19 cellular contexts compared by ENCODE assay signal in the genomic region with DNA sequence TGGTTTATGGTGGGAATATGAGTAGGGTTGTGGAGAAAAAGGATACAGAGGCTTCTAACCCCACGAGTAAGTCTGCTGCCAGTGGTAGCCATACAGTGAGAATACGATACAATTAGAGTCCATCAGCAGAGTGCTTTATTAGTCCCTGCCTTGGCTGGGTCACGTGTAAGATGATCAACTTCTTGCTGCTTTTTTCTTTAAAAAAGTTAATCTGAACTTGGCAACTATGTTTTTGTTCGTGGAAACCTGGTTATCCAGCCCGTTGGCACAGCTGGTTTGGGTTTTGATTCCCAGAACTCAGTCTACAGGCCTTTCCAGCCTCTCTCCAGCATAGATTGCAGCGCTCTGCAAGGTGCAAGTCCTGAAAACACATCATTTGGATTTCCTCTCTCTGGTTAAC. TPM values are rescaled to one million over a fixed set of nuclear protein-coding genes. Genes with fewer than 3 reads are reported as not detected.
DNase-seq lines count a peak whose midpoint lies in the region; ATAC-seq, FAIRE-seq and TF ChIP-seq lines count a peak whose summit lies in the region.
"Had no signal": no experiment of that assay in that cellular context is flagged by ENCODE, and none has a peak within 500 bp of the region (broad histone marks: within the 10 kb centered on the region; RNA-seq: fewer than 3 reads in every experiment).

No MANE protein-coding gene starts in this region.

- CTCF ChIA-PET in H1 (lab: Charles Lee; ENCODE audit: partially characterized antibody): interaction anchor here (0.6 to 3.3 kb wide), 4 partner anchors 8 to 355 kb away, joined by 3 to 19 read pairs (median 4); no protein-coding TSS in a partner anchor

- peaks cover 5% of the 10 kb centered on the region; the same call in 2 of the 3 replicates for H3K9me3 Mint-ChIP-seq in GM23338
- H3K9me3 Mint-ChIP-seq: CD8-positive, alpha-beta memory T cell had no signal

- H3K79me1 ChIP-seq in H1 (ENCODE audit: low read depth, low read length): no peaks in the 10 kb centered on the region

- no peak overlapping the region for H2AK5ac ChIP-seq in H1 (ENCODE audit: low read depth, low read length)

- H3K27ac ChIP-seq in GM23338 (ENCODE audit: low read depth) (no peak overlapping the region), MM.1S (ENCODE audit: low read length) (no peak overlapping the region), H1 (ENCODE audit: low read depth, low read length) (no peak overlapping the region)

- no peak for FAIRE-seq in H1 (lab: Jason Lieb, UNC)
- FAIRE-seq: HepG2 had no signal

- H2BK120ac ChIP-seq in H1 (replicated peaks; ENCODE audit: low read depth, low read length): no peak overlapping the region

- ATAC-seq in GM23338 (no peak), GM19452 (IDR thresholded peaks at IDR 0.05; ENCODE audit: unreplicated experiment) (no peak), GM19397 (IDR thresholded peaks at IDR 0.05; ENCODE audit: unreplicated experiment) (no peak)
- ATAC-seq: HepG2 had no signal

- H3K23me2 ChIP-seq in H1 (ENCODE audit: low read depth, low read length): no peaks in the 10 kb centered on the region; the same call in 1 of the 2 replicates

- H3K27me3 ChIP-seq in GM23338 (ENCODE audit: insufficient read depth) (no peaks in the 10 kb centered on the region), MM.1S (replicated peaks; ENCODE audit: insufficient read depth, low read length) (no peaks in the 10 kb centered on the region), H1 (replicated peaks in 1 of 4; ENCODE audit: control insufficient read depth in 3 of 4, extremely low read depth in 1 of 4, insufficient read depth in 3 of 4, low read length in 3 of 4) (no peaks in the 10 kb centered on the region; a peak in 1 of 7 replicates)
- H3K27me3 ChIP-seq: BE2C had no signal

- H3K36me3 ChIP-seq in GM23338 (ENCODE audit: insufficient read depth): no peaks in the 10 kb centered on the region
- no peaks in the 10 kb centered on the region for H3K36me3 ChIP-seq in MM.1S (replicated peaks; ENCODE audit: insufficient read depth, low read length)
- no peaks in the 10 kb centered on the region for H3K36me3 ChIP-seq in H1 (ENCODE audit: control insufficient read depth in 2 of 4, insufficient read depth in 4 of 4, low read length in 3 of 4)
- H3K36me3 ChIP-seq: BE2C, HAP-1 had no signal

- H3K9me3 ChIP-seq in MM.1S (replicated peaks; ENCODE audit: insufficient read depth, low read length) (no peaks in the 10 kb centered on the region), H1 (ENCODE audit: insufficient read depth in 2 of 2, low read depth in 1 of 2, low read length in 1 of 2) (no peaks in the 10 kb centered on the region)
- H3K9me3 ChIP-seq: BE2C, HAP-1 had no signal

- WGBS in H1 (ENCODE audit: extremely low coverage in 1 of 2, insufficient coverage in 1 of 2, insufficient read length in 1 of 2, insufficient replicate concordance in 2 of 2, low coverage in 1 of 2, low lambda C conversion rate in 2 of 2, missing lambda C conversion rate in 1 of 2), 2 experiments: 93% methylated on average over 6 of the region's 6 CpGs; no CpG with 5 or more reads in 1 of the 2 experiments

- no peak overlapping the region for H4K5ac ChIP-seq in H1 (ENCODE audit: insufficient read length, low read depth, low read length)

- DNase-seq in GM23338 (ENCODE audit: low spot score): no peak
- DNase-seq in MM.1S: no peak
- no peak for DNase-seq in H1 (ENCODE audit: low read depth in 1 of 2, low spot score in 2 of 2)
- no peak for DNase-seq in anterior cingulate cortex (lab: John Stamatoyannopoulos, UW)
- DNase-seq: ACHN; C1 segment of cervical spinal cord; CD4-positive, CD25-positive, alpha-beta regulatory T cell; CD8-positive, alpha-beta memory T cell; COR-L47; DMS 273 treated with DMSO at 0.1 percent for 48 hours; GDM1; Kasumi-1; KBM-7 had no signal

- H4K91ac ChIP-seq in H1 (replicated peaks; ENCODE audit: insufficient read length, low read length): no peak overlapping the region

- no peak overlapping the region for H3K4ac ChIP-seq in H1 (replicated peaks; ENCODE audit: insufficient read length, low read depth, low read length)

- no peaks in the 10 kb centered on the region for H3F3A ChIP-seq in GM23338 (replicated peaks; ENCODE audit: low read depth)
- no peaks in the 10 kb centered on the region for H3F3A ChIP-seq in MM.1S (ENCODE audit: insufficient read depth, low read length)

- H3K4me3 Mint-ChIP-seq in GM23338: no peak overlapping the region
- H3K4me3 Mint-ChIP-seq: CD4-positive, CD25-positive, alpha-beta regulatory T cell; IgD-negative memory B cell had no signal

- H3K9ac ChIP-seq in MM.1S (ENCODE audit: low read length) (no peak overlapping the region), H1 (replicated peaks in 1 of 4; ENCODE audit: extremely low read depth in 1 of 4, low read depth in 3 of 4, low read length in 3 of 4) (no peak overlapping the region)

- no peak overlapping the region for H2BK15ac ChIP-seq in H1 (ENCODE audit: low read length)

- H3K27me3 Mint-ChIP-seq in GM23338 (ENCODE audit: insufficient read depth, low read depth, poor library complexity): no peaks in the 10 kb centered on the region
- H3K27me3 Mint-ChIP-seq: IgD-negative memory B cell had no signal

- no peak overlapping the region for H2BK5ac ChIP-seq in H1 (ENCODE audit: low read depth, low read length)

- TF ChIP-seq EP300 in H1 (IDR thresholded peaks at IDR 0.05; ENCODE audit: borderline replicate concordance in 1 of 2, low read depth in 2 of 2, low read length in 2 of 2): no peak

- POLR2A ChIA-PET in H1 (lab: Charles Lee; ENCODE audit: partially characterized antibody): no interaction called here

- H2BK12ac ChIP-seq in H1 (ENCODE audit: low read depth, low read length): no peak overlapping the region

- TF ChIP-seq POLR2A in H1 (IDR thresholded peaks at IDR 0.05; ENCODE audit: control extremely low read depth in 1 of 2, low read depth in 2 of 2, low read length in 2 of 2): no peak

- no peak overlapping the region for H3K4me3 ChIP-seq in GM23338
- no peak overlapping the region for H3K4me3 ChIP-seq in MM.1S (ENCODE audit: low read length)
- H3K4me3 ChIP-seq in H1 (ENCODE audit: extremely low read depth in 1 of 4, insufficient read depth in 2 of 4, low read depth in 3 of 4, low read length in 4 of 4): no peak overlapping the region
- H3K4me3 ChIP-seq: HAP-1 had no signal

- no peak overlapping the region for H3K27ac Mint-ChIP-seq in GM23338
- H3K27ac Mint-ChIP-seq: CD4-positive, CD25-positive, alpha-beta regulatory T cell; CD8-positive, alpha-beta memory T cell; IgD-negative memory B cell had no signal

- no peak overlapping the region for H3K56ac ChIP-seq in H1 (replicated peaks; ENCODE audit: insufficient read length, low read depth, low read length)

- H3K4me1 Mint-ChIP-seq in GM23338: peaks cover 6% of the 10 kb centered on the region; the same call in 2 of the 3 replicates
- H3K4me1 Mint-ChIP-seq: CD4-positive, CD25-positive, alpha-beta regulatory T cell had no signal

- H4K20me1 ChIP-seq in GM23338 (replicated peaks; ENCODE audit: insufficient read depth) (no peaks in the 10 kb centered on the region), MM.1S (ENCODE audit: insufficient read depth, low read length) (no peaks in the 10 kb centered on the region), H1 (replicated peaks in 1 of 2; ENCODE audit: control insufficient read depth in 1 of 2, insufficient read depth in 2 of 2, low read length in 2 of 2) (no peaks in the 10 kb centered on the region)

- TF ChIP-seq CTCF in GM23338 (conservative IDR thresholded peaks at IDR 0.05; ENCODE audit: low read depth in 2 of 2) (no peak), MM.1S (IDR thresholded peaks at IDR 0.05; ENCODE audit: low read length) (no peak), H1 (IDR thresholded peaks at IDR 0.05; ENCODE audit: control extremely low read depth in 1 of 3, insufficient read depth in 1 of 3, low read depth in 1 of 3, low read length in 3 of 3) (no peak)

- H3K9me2 ChIP-seq in GM23338 (ENCODE audit: insufficient read depth): 0 out of 2 replicates have a peak, but pooled peaks cover 3% of the 10 kb centered on the region
- no peaks in the 10 kb centered on the region for H3K9me2 ChIP-seq in MM.1S (replicated peaks; ENCODE audit: insufficient read depth, low read length)

- no peak overlapping the region for H3K14ac ChIP-seq in H1 (ENCODE audit: insufficient read length)

- no peak overlapping the region for H2BK20ac ChIP-seq in H1 (ENCODE audit: low read length)

- H2AFZ ChIP-seq in GM23338 (peak overlapping the region; percentile 28), MM.1S (ENCODE audit: low read length) (0 out of 2 replicates have a peak overlapping the region, but pooled peaks have one; percentile 7), H1 (ENCODE audit: low read length) (0 out of 2 replicates have a peak overlapping the region, but pooled peaks have one; percentile 17)

- H3K4me2 ChIP-seq in GM23338 (no peak overlapping the region), MM.1S (ENCODE audit: low read depth, low read length) (no peak overlapping the region; the same call in 1 of the 2 replicates), H1 (ENCODE audit: insufficient read depth in 1 of 2, low read depth in 2 of 2, low read length in 2 of 2) (no peak overlapping the region)

- H3K4me1 ChIP-seq in GM23338 (ENCODE audit: insufficient read depth) (no peaks in the 10 kb centered on the region), MM.1S (ENCODE audit: low read length) (no peaks in the 10 kb centered on the region), H1 (replicated peaks in 1 of 4; ENCODE audit: control insufficient read depth in 3 of 4, insufficient read depth in 4 of 4, low read length in 3 of 4) (no peaks in the 10 kb centered on the region)
- H3K4me1 ChIP-seq: BE2C, HAP-1 had no signal

- no peak overlapping the region for H3K18ac ChIP-seq in H1 (ENCODE audit: extremely low read depth, low read length)

- no peak overlapping the region for H4K8ac ChIP-seq in H1 (ENCODE audit: extremely low read depth, insufficient read depth, low read length)

- no peak overlapping the region for H3K23ac ChIP-seq in H1 (ENCODE audit: insufficient read length)

- no peaks in the 10 kb centered on the region for H3K79me2 ChIP-seq in GM23338 (replicated peaks; ENCODE audit: insufficient read depth)
- H3K79me2 ChIP-seq in MM.1S (ENCODE audit: low read length): no peaks in the 10 kb centered on the region
- H3K79me2 ChIP-seq in H1 (ENCODE audit: control insufficient read depth in 1 of 2, insufficient read depth in 2 of 2, low read length in 2 of 2): no peaks in the 10 kb centered on the region

- H3K36me3 Mint-ChIP-seq in GM23338 (ENCODE audit: low read depth): no peaks in the 10 kb centered on the region
- H3K36me3 Mint-ChIP-seq: CD4-positive, CD25-positive, alpha-beta regulatory T cell; CD8-positive, alpha-beta memory T cell; IgD-negative memory B cell had no signal

- TF ChIP-seq RAD21 in H1 (IDR thresholded peaks at IDR 0.05 in 1 of 2, conservative IDR thresholded peaks at IDR 0.05 in 1 of 2; ENCODE audit: low read depth in 2 of 2, low read length in 2 of 2): no peak

RNA-seq across cellular contexts. Expression of a gene that starts 53.1 kb away (rescaled TPM):
- 70.4 and 91.5 TPM in 2 replicates for total RNA-seq in GM23338 (2014; rRNA removed; shearing (Covaris generic))
- polyA plus RNA-seq in GM23338 (2016; fragmentation: Nextera tagmentation; extraction: Ambion mirVana) (238 and 256 TPM in 2 replicates), H1 (2011; rRNA removed) (29.5 and 40.2 TPM in 2 replicates)
- 63.4 and 73.6 TPM in 2 replicates for total RNA-seq in H1 (2021; fragmentation: NEBNext Ultra II Directional; extraction: Animal tissue kit (Norgen Biotek cat#: 25700))
- 69.0 TPM for polyA plus RNA-seq in H1 (2011; cell fraction: cytosol; rRNA removed)
- polyA plus RNA-seq in H1 (2011; cell fraction: nucleus; rRNA removed): 14.9 TPM
- 78.8 to 206 TPM (median 86.8 TPM) in 4 replicates for polyA plus RNA-seq in H1 (2012, experiment 1 of 2)
- polyA plus RNA-seq in H1 (2012, experiment 2 of 2): 25.7 TPM
- 53.9 TPM for polyA plus RNA-seq in H1 (2013, experiment 1 of 2)
- polyA plus RNA-seq in H1 (2013, experiment 2 of 2): 58.0 TPM
- 17.8 and 22.4 TPM in 2 replicates for polyA minus RNA-seq in H1 (2011; rRNA and poly(A)+ RNA removed)
- 13.9 TPM for polyA minus RNA-seq in H1 (2011; cell fraction: cytosol; rRNA and poly(A)+ RNA removed)
- 76.5 TPM for polyA minus RNA-seq in H1 (2011; cell fraction: nucleus; rRNA and poly(A)+ RNA removed)
